28 cellular contexts compared by ENCODE assay signal in the genomic region with DNA sequence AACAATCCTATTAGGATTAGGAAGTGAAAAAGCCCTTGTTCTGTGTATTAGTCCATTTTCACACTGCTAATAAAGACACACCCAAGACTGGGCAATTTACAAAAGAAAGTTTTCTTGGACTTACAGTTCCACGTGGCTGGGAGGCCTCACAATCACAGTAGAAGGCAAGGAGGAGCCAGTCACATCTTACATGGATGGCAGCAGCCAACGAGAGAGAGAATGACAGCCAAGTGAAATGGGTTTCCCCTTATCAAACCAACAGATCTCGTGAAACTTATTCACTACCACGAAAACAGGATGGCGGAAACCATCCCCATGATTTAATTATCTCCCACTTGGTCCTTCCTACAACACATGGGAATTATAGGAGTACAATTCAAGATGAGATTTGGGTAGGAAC.
"Had no signal": no experiment of that assay in that cellular context is flagged by ENCODE, and none has a peak within 500 bp of the region (broad histone marks: within the 10 kb centered on the region; RNA-seq: fewer than 3 reads in every experiment).

No MANE protein-coding gene starts in this region.

- H3K4me1 ChIP-seq: colonic mucosa, esophagus muscularis mucosa, esophagus squamous epithelium, foreskin keratinocyte, gastrocnemius medialis, gastroesophageal sphincter had no signal

- H3K27ac ChIP-seq: colonic mucosa, coronary artery, epithelial cell of prostate, esophagus muscularis mucosa, esophagus squamous epithelium, foreskin keratinocyte, gastrocnemius medialis, gastroesophageal sphincter, heart left ventricle had no signal

- ATAC-seq: effector memory CD8-positive, alpha-beta T cell; esophagus mucosa; foreskin keratinocyte; gastrocnemius medialis; gastroesophageal sphincter; heart left ventricle; heart right ventricle had no signal

- H3K27me3 ChIP-seq: colonic mucosa, dorsolateral prefrontal cortex, esophagus muscularis mucosa, esophagus squamous epithelium, foreskin keratinocyte, gastrocnemius medialis, gastroesophageal sphincter, heart left ventricle, heart right ventricle had no signal

- H3K36me3 ChIP-seq: colonic mucosa, esophagus muscularis mucosa, esophagus squamous epithelium, gastrocnemius medialis, gastroesophageal sphincter, heart left ventricle, heart right ventricle had no signal

- H3K4me3 ChIP-seq: colonic mucosa, coronary artery, dorsolateral prefrontal cortex, esophagus muscularis mucosa, esophagus squamous epithelium, gastrocnemius medialis, gastroesophageal sphincter, heart left ventricle, heart right ventricle had no signal

- H3K9me3 ChIP-seq: colonic mucosa, esophagus muscularis mucosa, esophagus squamous epithelium, gastrocnemius medialis, gastroesophageal sphincter, heart left ventricle had no signal

- FAIRE-seq: colon, endometrium, endothelial cell of umbilical vein, frontal cortex had no signal

- DNase-seq: colonic mucosa; cortex of kidney; dermis blood vessel endothelial cell; dorsolateral prefrontal cortex; effector CD4-positive, alpha-beta T cell; effector CD8-positive, alpha-beta T cell; effector memory CD4-positive, alpha-beta T cell; effector memory CD8-positive, alpha-beta T cell; endodermal cell; erythroblast; esophagus squamous epithelium; foreskin fibroblast; foreskin keratinocyte; foreskin melanocyte; gastrocnemius medialis; glutamatergic neuron; head of caudate nucleus; heart left ventricle; heart right ventricle had no signal
